ENCODE assay signal across 8 cellular contexts in the genomic region with DNA sequence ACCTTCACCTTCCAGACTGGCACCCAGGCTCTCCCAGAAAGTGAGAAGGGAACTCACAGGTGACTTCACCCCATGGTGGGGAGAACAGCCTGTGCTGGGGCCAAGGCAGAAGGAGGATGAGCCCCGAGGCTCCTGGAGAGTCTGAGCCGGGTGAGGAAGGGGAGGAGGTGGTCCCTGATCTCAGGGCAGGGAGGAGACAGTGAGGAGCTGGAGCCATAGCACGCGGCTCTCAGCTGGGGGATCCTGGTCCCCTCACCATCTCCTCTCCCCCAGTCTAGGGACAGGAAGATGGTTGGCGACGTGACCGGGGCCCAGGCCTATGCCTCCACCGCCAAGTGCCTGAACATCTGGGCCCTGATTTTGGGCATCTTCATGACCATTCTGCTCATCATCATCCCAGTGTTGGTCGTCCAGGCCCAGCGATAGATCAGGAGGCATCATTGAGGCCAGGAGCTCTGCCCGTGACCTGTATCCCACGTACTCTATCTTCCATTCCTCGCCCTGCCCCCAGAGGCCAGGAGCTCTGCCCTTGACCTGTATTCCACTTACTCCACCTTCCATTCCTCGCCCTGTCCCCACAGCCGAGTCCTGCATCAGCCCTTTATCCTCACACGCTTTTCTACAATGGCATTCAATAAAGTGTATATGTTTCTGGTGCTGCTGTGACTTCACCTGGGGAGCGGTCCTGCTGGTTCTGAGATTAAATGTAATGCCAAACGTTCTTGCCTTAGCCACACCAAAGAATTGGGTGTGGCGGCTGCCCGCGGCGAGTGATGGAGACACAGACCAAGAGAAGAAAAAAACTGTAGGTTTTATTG. TPM values are rescaled to one million over a fixed set of nuclear protein-coding genes. Genes with fewer than 3 reads are reported as not detected.
DNase-seq lines count a peak whose midpoint lies in the region; ATAC-seq and TF ChIP-seq lines count a peak whose summit lies in the region.
"Not testable (repeated sequence)": the region's sequence is repeated elsewhere in the genome, so short reads cannot be mapped to it uniquely, and the experiment has no call there.
"Had no signal": no experiment of that assay in that cellular context is flagged by ENCODE, and none has a peak within 500 bp of the region (broad histone marks: within the 10 kb centered on the region; RNA-seq: fewer than 3 reads in every experiment).

No MANE protein-coding gene starts in this region.

- not testable (repeated sequence) for H3K27me3 ChIP-seq in BLaER1 treated with 17β-estradiol and CSF1 and Interleukin-3, amounts not matched to agents 10 nM and 100 nM; OCI-LY3 (ENCODE audit: low read depth, low read length); smooth muscle cell (ENCODE audit: low read depth)

- not testable (repeated sequence) for H3F3A ChIP-seq in smooth muscle cell (ENCODE audit: low read depth)

- peak overlapping the region; percentile 73 to 88 (median 84) for H3K27ac ChIP-seq in BLaER1 treated with 17β-estradiol and CSF1 and Interleukin-3, amounts not matched to agents 10 nM and 100 nM
- not testable (repeated sequence) for H3K27ac ChIP-seq in OCI-LY3 (ENCODE audit: low read length)
- peak overlapping the region; percentile 23 for H3K27ac ChIP-seq in smooth muscle cell (ENCODE audit: low read depth)

- H3K36me3 Mint-ChIP-seq in activated naive CD4-positive, alpha-beta T cell treated with anti-CD3 and anti-CD28 coated beads, Interleukin-2, amount 10 ng/mL, durations not matched to agents 7 days and 5 days, result peaks cover 21% of the 10 kb centered on the region
- not testable (repeated sequence) for H3K36me3 Mint-ChIP-seq in memory B cell

- peaks cover 63 to 81% (median 77%) of the 10 kb centered on the region in 10 experiments for H3K4me1 ChIP-seq in BLaER1 treated with 17β-estradiol and CSF1 and Interleukin-3, amounts not matched to agents 10 nM and 100 nM
- peaks cover 22% of the 10 kb centered on the region for H3K4me1 ChIP-seq in OCI-LY3 (ENCODE audit: low read length)
- H3K4me1 ChIP-seq in smooth muscle cell (ENCODE audit: low read depth), result peaks cover 46% of the 10 kb centered on the region

- peak overlapping the region; percentile 72 to 86 (median 82) for H3K4me3 ChIP-seq in BLaER1 treated with 17β-estradiol and CSF1 and Interleukin-3, amounts not matched to agents 10 nM and 100 nM
- H3K4me3 ChIP-seq in OCI-LY3 (ENCODE audit: low read length), result peak overlapping the region; percentile 80
- peak overlapping the region; percentile 62 for H3K4me3 ChIP-seq in epithelial cell of proximal tubule (ENCODE audit: low read depth, low read length)
- peak overlapping the region; percentile 49 for H3K4me3 ChIP-seq in smooth muscle cell

- peak; percentile 62 for DNase-seq in activated naive CD4-positive, alpha-beta T cell treated with anti-CD3 and anti-CD28 coated beads, Interleukin-2, amount 10 ng/mL, durations not matched to agents 7 days and 5 days
- DNase-seq in epithelial cell of proximal tubule (ENCODE audit: low read depth); memory B cell (ENCODE audit: low spot score in 2 of 2); smooth muscle cell (lab: John Stamatoyannopoulos, UW; ENCODE audit: unreplicated experiment): not testable (repeated sequence)

- H2AFZ ChIP-seq in OCI-LY3 (ENCODE audit: low read depth, low read length); smooth muscle cell (ENCODE audit: low read depth): not testable (repeated sequence)

- H3K9me3 ChIP-seq in BLaER1 treated with 17β-estradiol and CSF1 and Interleukin-3, amounts not matched to agents 10 nM and 100 nM (replicated peaks in 1 of 11); OCI-LY3 (ENCODE audit: insufficient read depth, low read length); smooth muscle cell (replicated peaks; ENCODE audit: low read depth): not testable (repeated sequence)

- H3K36me3 ChIP-seq in BLaER1 treated with 17β-estradiol and CSF1 and Interleukin-3, amounts not matched to agents 10 nM and 100 nM, result peaks cover 0 to 10% (median 0%) of the 10 kb centered on the region in 11 experiments; a peak in 2 of 22 replicates
- H3K36me3 ChIP-seq in OCI-LY3 (replicated peaks; ENCODE audit: low read depth, low read length); smooth muscle cell (ENCODE audit: low read depth): not testable (repeated sequence)

- H4K20me1 ChIP-seq in BLaER1 treated with 17β-estradiol and CSF1 and Interleukin-3, amounts not matched to agents 10 nM and 100 nM; OCI-LY3 (ENCODE audit: insufficient read depth, low read length); smooth muscle cell (ENCODE audit: low read depth): not testable (repeated sequence)

- H3K27ac Mint-ChIP-seq in activated naive CD4-positive, alpha-beta T cell treated with anti-CD3 and anti-CD28 coated beads, Interleukin-2, amount 10 ng/mL, durations not matched to agents 7 days and 5 days, result peak overlapping the region; percentile 95
- H3K27ac Mint-ChIP-seq in memory B cell, result peak overlapping the region; percentile 91

- H3K4me1 Mint-ChIP-seq in activated naive CD4-positive, alpha-beta T cell treated with anti-CD3 and anti-CD28 coated beads, Interleukin-2, amount 10 ng/mL, durations not matched to agents 7 days and 5 days, result peaks cover 49% of the 10 kb centered on the region
- peaks cover 23% of the 10 kb centered on the region for H3K4me1 Mint-ChIP-seq in memory B cell

- not testable (repeated sequence) for H3K9me3 Mint-ChIP-seq in activated naive CD4-positive, alpha-beta T cell treated with anti-CD3 and anti-CD28 coated beads, Interleukin-2, amount 10 ng/mL, durations not matched to agents 7 days and 5 days; memory B cell

- peak overlapping the region; percentile 90 for H3K4me3 Mint-ChIP-seq in activated naive CD4-positive, alpha-beta T cell treated with anti-CD3 and anti-CD28 coated beads, Interleukin-2, amount 10 ng/mL, durations not matched to agents 7 days and 5 days
- peak overlapping the region; percentile 93 for H3K4me3 Mint-ChIP-seq in memory B cell

- ATAC-seq in memory B cell (ENCODE audit: low read depth), result peak; percentile 2

- TF ChIP-seq CTCF in OCI-LY3 (IDR thresholded peaks at IDR 0.05; ENCODE audit: low read depth, low read length); epithelial cell of proximal tubule (conservative IDR thresholded peaks at IDR 0.05; ENCODE audit: low read depth, low read length); smooth muscle cell (IDR thresholded peaks at IDR 0.05; ENCODE audit: borderline replicate concordance, insufficient read depth, poor library complexity, severe bottlenecking): not testable (repeated sequence)

- peak overlapping the region; percentile 80 to 94 (median 84) for H3K9ac ChIP-seq in BLaER1 treated with 17β-estradiol and CSF1 and Interleukin-3, amounts not matched to agents 10 nM and 100 nM
- peak overlapping the region; percentile 74; the same call in 1 of the 2 replicates for H3K9ac ChIP-seq in OCI-LY3 (ENCODE audit: low read length)
- not testable (repeated sequence) for H3K9ac ChIP-seq in smooth muscle cell (ENCODE audit: low read depth)

- CTCF ChIA-PET in activated naive CD4-positive, alpha-beta T cell treated with anti-CD3 and anti-CD28 coated beads, Interleukin-2, amount 10 ng/mL, durations not matched to agents 7 days and 5 days (lab: Charles Lee), result interaction anchor here (0.7 to 1.3 kb wide), 4 partner anchors 10 to 102 kb away, joined by 3 to 6 read pairs (median 3); a partner anchor contains a TSS

- not testable (repeated sequence) for H3K27me3 Mint-ChIP-seq in activated naive CD4-positive, alpha-beta T cell treated with anti-CD3 and anti-CD28 coated beads, Interleukin-2, amount 10 ng/mL, durations not matched to agents 7 days and 5 days; memory B cell

- 32% methylated on average over 21 of the region's 22 CpGs for WGBS in smooth muscle cell (ENCODE audit: low lambda C conversion rate)

- not testable (repeated sequence) for H3K79me2 ChIP-seq in OCI-LY3 (ENCODE audit: low read length)
- peaks cover 13% of the 10 kb centered on the region for H3K79me2 ChIP-seq in smooth muscle cell (ENCODE audit: low read depth)

- H3K4me2 ChIP-seq in BLaER1 treated with 17β-estradiol and CSF1 and Interleukin-3, amounts not matched to agents 10 nM and 100 nM, result peak overlapping the region; percentile 88 to 97 (median 95)
- H3K4me2 ChIP-seq in OCI-LY3 (ENCODE audit: low read length), result peak overlapping the region; percentile 68
- H3K4me2 ChIP-seq in smooth muscle cell, result peak overlapping the region; percentile 88

RNA-seq across cellular contexts. Expression of a gene that starts 1.3 kb away (rescaled TPM):
- total RNA-seq in epithelial cell of proximal tubule (54.7 and 177 TPM in 2 replicates), smooth muscle cell (210 and 211 TPM in 2 replicates)
- polyA plus RNA-seq in smooth muscle cell, result 1,227 and 1,486 TPM in 2 replicates

RNA-seq across cellular contexts. Expression of a gene that starts 4.9 kb away (rescaled TPM):
- total RNA-seq in epithelial cell of proximal tubule (15.7 and 56.8 TPM in 2 replicates), smooth muscle cell (355 TPM in 2 replicates)
- polyA plus RNA-seq in smooth muscle cell, result 599 and 726 TPM in 2 replicates

RNA-seq across cellular contexts. Expression of a gene that starts 9.6 kb away (rescaled TPM):
- total RNA-seq in epithelial cell of proximal tubule (not detected in 2 replicates), smooth muscle cell (not detected in 2 replicates)
- polyA plus RNA-seq in smooth muscle cell, result not detected in 2 replicates
- total RNA-seq: activated CD8-positive, alpha-beta memory T cell treated with anti-CD3 and anti-CD28 coated beads for 36 hours; myocyte had no signal

RNA-seq across cellular contexts. Expression of a gene that starts 11.7 kb away (rescaled TPM):
- total RNA-seq in epithelial cell of proximal tubule, result 85.7 and 113 TPM in 2 replicates
- 392 and 393 TPM in 2 replicates for total RNA-seq in smooth muscle cell
- 3,295 and 4,132 TPM in 2 replicates for polyA plus RNA-seq in smooth muscle cell

RNA-seq across cellular contexts. Expression of a gene that starts 20.0 kb away (rescaled TPM):
- total RNA-seq in epithelial cell of proximal tubule (7.8 and 13.1 TPM in 2 replicates), smooth muscle cell (8.6 and 18.2 TPM in 2 replicates)
- polyA plus RNA-seq in smooth muscle cell, result 16.6 and 24.3 TPM in 2 replicates
